ENCODE assay signal across 30 cellular contexts in genomic region chr6:160858886-160859285, GRCh38.
DNase-seq lines count a peak whose midpoint lies in the region; ATAC-seq and TF ChIP-seq lines count a peak whose summit lies in the region.
"Had no signal": no experiment of that assay in that cellular context is flagged by ENCODE, and none has a peak within 500 bp of the region (broad histone marks: within the 10 kb centered on the region; RNA-seq: fewer than 3 reads in every experiment).

No MANE protein-coding gene starts in this region.

- intact Hi-C loops in esophagus muscularis mucosa (cut with DNase I): no loop called here

- H3K27me3 ChIP-seq in esophagus muscularis mucosa: no peaks in the 10 kb centered on the region
- H3K27me3 ChIP-seq: BE2C; BLaER1; BLaER1 treated with 17β-estradiol and CSF1 and Interleukin-3, amounts not matched to agents 10 nM and 100 nM had no signal

- H3K27ac ChIP-seq in esophagus muscularis mucosa (replicated peaks in 1 of 4): no peak overlapping the region
- H3K27ac ChIP-seq: 22Rv1; A549; BLaER1; BLaER1 treated with 17β-estradiol and CSF1 and Interleukin-3, amounts not matched to agents 10 nM and 100 nM; C4-2B had no signal

- TF ChIP-seq CTCF in esophagus muscularis mucosa (IDR thresholded peaks at IDR 0.05): no peak

- 86% methylated on average over 3 of the region's 3 CpGs for WGBS in esophagus muscularis mucosa

- no peaks in the 10 kb centered on the region for H3K36me3 ChIP-seq in esophagus muscularis mucosa
- H3K36me3 ChIP-seq: BE2C; BLaER1; BLaER1 treated with 17β-estradiol and CSF1 and Interleukin-3, amounts not matched to agents 10 nM and 100 nM had no signal

- no peak overlapping the region for H3K4me3 ChIP-seq in esophagus muscularis mucosa
- H3K4me3 ChIP-seq: A549; BLaER1; BLaER1 treated with 17β-estradiol and CSF1 and Interleukin-3, amounts not matched to agents 10 nM and 100 nM had no signal

- no peaks in the 10 kb centered on the region for H3K4me1 ChIP-seq in esophagus muscularis mucosa
- H3K4me1 ChIP-seq: A549; BE2C; BLaER1; BLaER1 treated with 17β-estradiol and CSF1 and Interleukin-3, amounts not matched to agents 10 nM and 100 nM; Caco-2 had no signal

- ATAC-seq in HG03196 (IDR thresholded peaks at IDR 0.05; ENCODE audit: unreplicated experiment): no peak
- ATAC-seq: A549; CD8-positive, alpha-beta T cell had no signal

- no peak for TF ChIP-seq POLR2A in esophagus muscularis mucosa (IDR thresholded peaks at IDR 0.05; ENCODE audit: low read depth)

- no peak for TF ChIP-seq EP300 in esophagus muscularis mucosa (IDR thresholded peaks at IDR 0.05)

- DNase-seq in NCI-H69 (lab: John Stamatoyannopoulos, UW) (peak; percentile 60), esophagus muscularis mucosa (ENCODE audit: extremely low spot score) (peak; percentile 39), putamen (ENCODE audit: low spot score) (peak; percentile 5), C1 segment of cervical spinal cord (lab: John Stamatoyannopoulos, UW) (no peak), activated T-cell treated with anti-CD3 and anti-CD28 coated beads for 4 hours (no peak)
- DNase-seq: 8988T; ACHN; AML-193; BE2C; Caco-2; Calu3; CD4-positive, alpha-beta memory T cell; CD4-positive, alpha-beta T cell; CD4-positive, CD25-positive, alpha-beta regulatory T cell; CD8-positive, alpha-beta memory T cell; CD8-positive, alpha-beta T cell; COR-L47; DMS 273 treated with DMSO at 0.1 percent for 48 hours; DMS153; DMS53; DMS79; DMS79 treated with DMSO at 0.1 percent for 48 hours; DND-41; EL had no signal

- no peaks in the 10 kb centered on the region for H3K9me3 ChIP-seq in esophagus muscularis mucosa
- H3K9me3 ChIP-seq: A549; BE2C; BLaER1; BLaER1 treated with 17β-estradiol and CSF1 and Interleukin-3, amounts not matched to agents 10 nM and 100 nM; Caco-2 had no signal

Comparison
In these comparisons a context has a peak if more than half of its experiments do, and no peak if none do; other contexts are left out.
1. DNase-seq: peak in NCI-H69 (single experiment), esophagus muscularis mucosa (single experiment) and putamen (single experiment); none in C1 segment of cervical spinal cord (0 of 14) and activated T-cell treated with anti-CD3 and anti-CD28 coated beads for 4 hours (single experiment).